In genomic region chr10:102133373-102134195, GRCh38 we compare ENCODE assay signal across 8 cellular contexts. TPM values are rescaled to one million over a fixed set of nuclear protein-coding genes. Genes with fewer than 3 reads are reported as not detected.
DNase-seq lines count a peak whose midpoint lies in the region; ATAC-seq and TF ChIP-seq lines count a peak whose summit lies in the region.

No MANE protein-coding gene starts in this region.

- peak; percentile 25 for ATAC-seq in GM21723 (IDR thresholded peaks at IDR 0.05; ENCODE audit: unreplicated experiment)
- ATAC-seq in mucosa of descending colon: peak; percentile 61
- ATAC-seq in GM19035 (IDR thresholded peaks at IDR 0.05; ENCODE audit: unreplicated experiment): no peak

- intact Hi-C loops in mucosa of descending colon (cut with DNase I, micrococcal nuclease): no loop called here

- H3K36me3 ChIP-seq in BE2C: peaks cover 47% of the 10 kb centered on the region
- H3K36me3 ChIP-seq in mucosa of descending colon (ENCODE audit: low read depth): no peaks in the 10 kb centered on the region

- H3K9me3 ChIP-seq in BE2C: no peaks in the 10 kb centered on the region
- H3K9me3 ChIP-seq in mucosa of descending colon: no peaks in the 10 kb centered on the region

- DNase-seq in BE2C: peak; percentile 93
- DNase-seq in NCI-H446 (lab: John Stamatoyannopoulos, UW): peak; percentile 58 to 70
- DNase-seq in activated CD8-positive, alpha-beta memory T cell treated with anti-CD3 and anti-CD28 coated beads, Interleukin-2, amount 50 U/mL, for 4 hours: peak; percentile 73
- DNase-seq in erythroblast (lab: John Stamatoyannopoulos, UW): peak; percentile 82 to 84
- peak; percentile 73 to 84 (median 78) for DNase-seq in mucosa of descending colon
- DNase-seq in stimulated activated CD8-positive, alpha-beta memory T cell treated with anti-CD3 and anti-CD28 coated beads, Interleukin-4, amount 100 ng/mL, for 48 hours: peak; percentile 79

- no peaks in the 10 kb centered on the region for H3K27me3 ChIP-seq in BE2C

- H3K4me1 ChIP-seq in BE2C (peaks cover 3% of the 10 kb centered on the region; the same call in 1 of the 2 replicates), mucosa of descending colon (ENCODE audit: low read depth) (peaks cover 15% of the 10 kb centered on the region)

- no peak for TF ChIP-seq CTCF in BE2C (IDR thresholded peaks at IDR 0.05; ENCODE audit: low read depth, low read length)
- no peak for TF ChIP-seq CTCF in mucosa of descending colon (IDR thresholded peaks at IDR 0.05)

- TF ChIP-seq POLR2A in erythroblast (IDR thresholded peaks at IDR 0.05; ENCODE audit: low read length): no peak

- H3K4me3 ChIP-seq in BE2C (ENCODE audit: low read depth, low read length) (peak overlapping the region; percentile 97), mucosa of descending colon (peak overlapping the region; percentile 96)

RNA-seq across cellular contexts. Expression of gene PPRC1, which starts 0.7 kb away (rescaled TPM):
- polyA plus RNA-seq in BE2C (2012; ENCODE audit: insufficient read depth, insufficient read length, low read depth): 132 TPM
- total RNA-seq in mucosa of descending colon: 10 to 100 TPM; 17.1 to 30.3 (median 20.3) TPM

RNA-seq across cellular contexts. Expression of gene LDB1, which starts 13.4 kb away (rescaled TPM):
- 259 TPM for polyA plus RNA-seq in BE2C (2012; ENCODE audit: insufficient read depth, insufficient read length, low read depth)
- total RNA-seq in mucosa of descending colon: 10 to 100 TPM; 32.3 to 92.2 (median 37.2) TPM

RNA-seq across cellular contexts. Expression of gene NOLC1, which starts 18.6 kb away (rescaled TPM):
- 250 TPM for polyA plus RNA-seq in BE2C (2012; ENCODE audit: insufficient read depth, insufficient read length, low read depth)
- 10 to 100 TPM; 33.2 to 44.3 (median 40.1) TPM for total RNA-seq in mucosa of descending colon
